ENCODE assay signal across 1 cellular context in the genomic region with DNA sequence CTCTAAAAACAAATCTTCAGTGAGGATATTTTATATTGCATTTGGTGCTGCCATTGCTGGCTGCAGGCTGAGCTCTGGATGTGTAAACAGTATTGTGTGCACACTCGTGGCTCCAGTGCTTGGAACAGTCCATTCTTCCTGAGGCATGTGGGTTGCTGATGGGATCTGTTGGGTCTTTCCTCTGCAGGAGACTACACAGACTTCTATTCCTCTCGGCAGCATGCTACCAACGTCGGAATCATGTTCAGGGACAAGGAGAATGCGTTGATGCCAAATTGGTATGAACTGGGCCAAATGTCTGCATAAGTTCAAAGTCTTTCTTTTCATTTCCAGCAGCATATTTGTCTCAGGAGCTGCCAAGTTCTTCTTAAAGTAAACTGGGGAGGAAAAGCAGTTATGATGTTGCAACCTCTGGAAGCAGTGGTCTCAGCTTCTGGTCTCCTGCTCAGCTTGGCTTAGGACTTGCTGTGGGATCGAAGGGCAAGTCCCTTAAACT.
A peak's percentile ranks its signal among the peaks of the same experiment; 100 is the strongest.
TF ChIP-seq lines count a peak whose summit lies in the region.

No MANE protein-coding gene starts in this region.

TF ChIP-seq in IMR-90, 13 proteins besides CTCF, POLR2A, EP300 and RAD21:
- peak; percentile 66 for TF ChIP-seq CEBPB (IDR thresholded peaks at IDR 0.05; ENCODE audit: low read depth, low read length)
- no peak for TF ChIP-seq SMC3 (IDR thresholded peaks at IDR 0.05; ENCODE audit: low read depth, low read length)
- TF ChIP-seq MXI1 (IDR thresholded peaks at IDR 0.05; ENCODE audit: borderline replicate concordance, low read depth, low read length) = peak; percentile 48; the same call in 1 of the 2 replicates
